ENCODE assay signal across 8 cellular contexts in genomic region chr19:36030264-36031148, GRCh38. TPM values are rescaled to one million over a fixed set of nuclear protein-coding genes. Genes with fewer than 3 reads are reported as not detected.
DNase-seq lines count a peak whose midpoint lies in the region; ATAC-seq, FAIRE-seq and TF ChIP-seq lines count a peak whose summit lies in the region.
"Had no signal": no experiment of that assay in that cellular context is flagged by ENCODE, and none has a peak within 500 bp of the region (broad histone marks: within the 10 kb centered on the region; RNA-seq: fewer than 3 reads in every experiment).

No MANE protein-coding gene starts in this region.

- 95% methylated on average over 8 of the region's 8 CpGs for WGBS in GM12878 (ENCODE audit: insufficient coverage, insufficient replicate concordance, low lambda C conversion rate, missing lambda C conversion rate)
- 81 to 86% (median 85%) methylated on average over 8 of the region's 8 CpGs for WGBS in small intestine, 3 donors

- CTCF ChIA-PET in GM12878 (lab: Yijun Ruan, JAX) = interaction anchor here (0.6 to 1.2 kb wide), 2 partner anchors 30 to 522 kb away, joined by 3 to 4 read pairs; no protein-coding TSS in a partner anchor

- peaks cover 23% of the 10 kb centered on the region for H3K36me3 Mint-ChIP-seq in osteocyte (ENCODE audit: unreplicated experiment)

- in situ Hi-C loops in GM12878 (cut with MboI) = no loop called here

- POLR2A ChIA-PET in GM12878 (lab: Charles Lee) = no interaction called here

- FAIRE-seq in GM12878 (lab: Jason Lieb, UNC) = peak; percentile 38
- no peak for FAIRE-seq in small intestine (lab: Jason Lieb, UNC)

- intact Hi-C loops in GM12878 (cut with micrococcal nuclease; ENCODE audit: unreplicated experiment) = no loop called here

- H3K79me2 ChIP-seq in GM12878 (ENCODE audit: control insufficient read depth, insufficient read depth, low read length) = no peaks in the 10 kb centered on the region

- H3K4me1 ChIP-seq in GM12878 (ENCODE audit: control insufficient read depth, insufficient read depth, low read length) (no peaks in the 10 kb centered on the region), small intestine (ENCODE audit: control insufficient read depth in 2 of 2, insufficient read depth in 1 of 2, low read depth in 1 of 2, low read length in 1 of 2) (peaks cover 0 to 2% of the 10 kb centered on the region in 2 donors)

- no peak overlapping the region for H3K4me3 ChIP-seq in GM12878
- H3K4me3 ChIP-seq in small intestine (ENCODE audit: low read depth in 1 of 2, low read length in 2 of 2) = no peak overlapping the region

- peaks cover 22% of the 10 kb centered on the region for H3K4me1 Mint-ChIP-seq in osteocyte (ENCODE audit: unreplicated experiment)

- H3K9me3 ChIP-seq in GM12878 (replicated peaks; ENCODE audit: control insufficient read depth, insufficient read depth, low read length) = no peaks in the 10 kb centered on the region
- H3K9me3 ChIP-seq in small intestine (ENCODE audit: control insufficient read depth, low read depth) = no peaks in the 10 kb centered on the region

- H3K4me2 ChIP-seq in GM12878 (ENCODE audit: control insufficient read depth, insufficient read depth) = no peak overlapping the region

- H3K27me3 Mint-ChIP-seq in osteocyte (ENCODE audit: unreplicated experiment) = no peaks in the 10 kb centered on the region
- H3K27me3 Mint-ChIP-seq: B cell had no signal

- no peak for TF ChIP-seq EP300 in GM12878 (IDR thresholded peaks at IDR 0.05; ENCODE audit: borderline replicate concordance in 1 of 2, control insufficient read depth in 1 of 2, low read depth in 2 of 2, low read length in 2 of 2)

- H3K27ac Mint-ChIP-seq in osteocyte (ENCODE audit: unreplicated experiment) = no peak overlapping the region
- H3K27ac Mint-ChIP-seq: B cell had no signal

- TF ChIP-seq POLR2A in GM12878 (IDR thresholded peaks at IDR 0.05; ENCODE audit: low read depth, low read length) = no peak

- H4K20me1 ChIP-seq in GM12878 (ENCODE audit: control insufficient read depth, insufficient read depth) = no peaks in the 10 kb centered on the region

- H3K27ac ChIP-seq in GM12878 (ENCODE audit: control insufficient read depth, insufficient read depth) (no peak overlapping the region), small intestine (ENCODE audit: low read depth in 1 of 2, low read length in 1 of 2) (no peak overlapping the region)

- H3K9ac ChIP-seq in GM12878 (ENCODE audit: control insufficient read depth, insufficient read depth, low read length) = no peak overlapping the region

- H3K36me3 ChIP-seq in GM12878 (ENCODE audit: control insufficient read depth in 2 of 2, insufficient read depth in 2 of 2, low read length in 1 of 2) (no peaks in the 10 kb centered on the region; a peak in 2 of 4 replicates), small intestine (ENCODE audit: control insufficient read depth in 2 of 2, insufficient read depth in 2 of 2, low read length in 2 of 2) (no peaks in the 10 kb centered on the region)

- ATAC-seq in GM12878 = peak; percentile 74

- H3K4me3 Mint-ChIP-seq in osteocyte (ENCODE audit: unreplicated experiment) = peak overlapping the region; percentile 36
- H3K4me3 Mint-ChIP-seq: B cell had no signal

- RAD21 ChIA-PET in GM12878 (lab: Charles Lee; ENCODE audit: unreplicated experiment) = no interaction called here

- DNase-seq in NCI-H446 treated with DMSO at 0.1 percent for 48 hours (lab: John Stamatoyannopoulos, UW) (peak; percentile 1), NCI-H446 (lab: John Stamatoyannopoulos, UW) (no peak), GM12878 (ENCODE audit: low read depth, low spot score) (peak; percentile 23), osteocyte (ENCODE audit: extremely low spot score, unreplicated experiment) (no peak), small intestine (no peak), germinal center (ENCODE audit: low spot score) (no peak)
- DNase-seq: NCI-H1105 treated with DMSO at 0.1 percent for 48 hours had no signal

- no peaks in the 10 kb centered on the region for H3K27me3 ChIP-seq in GM12878 (replicated peaks in 1 of 2; ENCODE audit: control insufficient read depth in 2 of 2, insufficient read depth in 2 of 2, low read length in 1 of 2)
- no peaks in the 10 kb centered on the region for H3K27me3 ChIP-seq in small intestine (ENCODE audit: control insufficient read depth in 2 of 2, insufficient read depth in 2 of 2, low read length in 2 of 2)

- H2AFZ ChIP-seq in GM12878 (ENCODE audit: control insufficient read depth, low read depth, low read length) = no peak overlapping the region

- H3K9me3 Mint-ChIP-seq in osteocyte (ENCODE audit: unreplicated experiment) = no peaks in the 10 kb centered on the region

- TF ChIP-seq CTCF in GM12878 (IDR thresholded peaks at IDR 0.05 in 2 of 3, conservative IDR thresholded peaks at IDR 0.05 in 1 of 3; ENCODE audit: control insufficient read depth in 2 of 3, extremely low read depth in 1 of 3, insufficient read depth in 1 of 3, low read depth in 3 of 3, low read length in 3 of 3) = peak in 1 of 3 experiments; percentile 26; a peak in 1 of 6 replicates
- TF ChIP-seq CTCF in osteocyte (IDR thresholded peaks at IDR 0.05) = no peak

- TF ChIP-seq RAD21 in GM12878 (IDR thresholded peaks at IDR 0.05; ENCODE audit: insufficient read depth, low read depth, low read length) = peak; percentile 21; the same call in 1 of the 2 replicates

- BruUV-seq in GM12878 (replicated peaks; lab: Mats Ljungman, UMichigan) = no TSS peak

- SMC1A ChIA-PET in GM12878 (lab: Charles Lee; ENCODE audit: uncharacterized antibody, unreplicated experiment) = interaction anchor here (0.7 to 1.0 kb wide), 2 partner anchors 32 to 85 kb away, joined by 3 read pairs; partner anchors contain the start of genes POLR2I and TBCB

RNA-seq across cellular contexts. Expression of gene CLIP3, which starts 2.2 kb away (rescaled TPM):
- 1.0 and 1.1 TPM in 2 replicates for total RNA-seq in GM12878 (2013; cell fraction: nucleolus; rRNA removed)
- total RNA-seq in GM12878 (2014; rRNA removed) (0.34 and 1.9 TPM in 2 replicates), GM12878 (2014; rRNA removed; fragmentation: Illumina TruSeq; extraction: Trizol) (0.14 and 0.27 TPM in 2 replicates), GM12878 (2021) (0.59 and 0.69 TPM in 2 replicates), osteocyte (72.8 and 78.3 TPM in 2 replicates)
- 0.89 TPM for polyA plus RNA-seq in GM12878 (2011; ENCODE audit: low read depth)
- polyA plus RNA-seq in GM12878 (2011; rRNA removed) (0.30 and 0.45 TPM in 2 replicates), GM12878 (2014; fragmentation: Illumina TruSeq; extraction: Trizol) (0.47 and 0.86 TPM in 2 replicates), GM12878 (2014; fragmentation: Nextera tagmentation; extraction: Ambion mirVana) (under 1 TPM in 1 of 2 experiments, not detected in 1; 0.09 TPM), GM12878 (2014; rRNA removed) (0.27 and 0.33 TPM in 2 replicates), GM12878 (2016; fragmentation: Nextera tagmentation; extraction: Ambion mirVana) (1 to 10 TPM; 1.9 to 2.7 TPM), small intestine (1 to 10 TPM in 2 of 3 donors, under 1 TPM in 1; 0.45 to 7.5 (median 1.9) TPM)
- polyA plus RNA-seq in GM12878 (2011; cell fraction: cytosol; rRNA removed) = 0.24 and 0.57 TPM in 2 replicates
- 2.9 and 3.7 TPM in 2 replicates for polyA plus RNA-seq in GM12878 (2011; cell fraction: nucleus; rRNA removed)
- 1.8 and 1.9 TPM in 2 replicates for polyA plus RNA-seq in GM12878 (2012)
- polyA minus RNA-seq in GM12878 (2011; rRNA and poly(A)+ RNA removed) = 0.51 and 1.7 TPM in 2 replicates
- polyA minus RNA-seq in GM12878 (2011; cell fraction: cytosol; rRNA and poly(A)+ RNA removed) = not detected in 2 replicates
- 1.1 and 2.3 TPM in 2 replicates for polyA minus RNA-seq in GM12878 (2011; cell fraction: nucleus; rRNA and poly(A)+ RNA removed)

RNA-seq across cellular contexts. Expression of gene ALKBH6, which starts 16.5 kb away (rescaled TPM):
- total RNA-seq in GM12878 (2013; cell fraction: nucleolus; rRNA removed) = 23.5 and 26.3 TPM in 2 replicates
- 37.1 and 42.5 TPM in 2 replicates for total RNA-seq in GM12878 (2014; rRNA removed)
- total RNA-seq in GM12878 (2014; rRNA removed; fragmentation: Illumina TruSeq; extraction: Trizol) = 22.0 and 22.7 TPM in 2 replicates
- 31.4 and 32.0 TPM in 2 replicates for total RNA-seq in GM12878 (2021)
- 32.0 TPM for polyA plus RNA-seq in GM12878 (2011; ENCODE audit: low read depth)
- 30.5 and 40.9 TPM in 2 replicates for polyA plus RNA-seq in GM12878 (2011; rRNA removed)
- polyA plus RNA-seq in GM12878 (2011; cell fraction: cytosol; rRNA removed) = 37.2 and 50.9 TPM in 2 replicates
- 91.3 and 99.2 TPM in 2 replicates for polyA plus RNA-seq in GM12878 (2011; cell fraction: nucleus; rRNA removed)
- polyA plus RNA-seq in GM12878 (2012) = 37.8 and 42.7 TPM in 2 replicates
- 31.5 and 37.2 TPM in 2 replicates for polyA plus RNA-seq in GM12878 (2014; fragmentation: Illumina TruSeq; extraction: Trizol)
- 1 to 10 TPM; 1.2 to 1.6 TPM for polyA plus RNA-seq in GM12878 (2014; fragmentation: Nextera tagmentation; extraction: Ambion mirVana)
- 54.8 and 56.5 TPM in 2 replicates for polyA plus RNA-seq in GM12878 (2014; rRNA removed)
- 10 to 100 TPM; 35.2 to 41.8 TPM for polyA plus RNA-seq in GM12878 (2016; fragmentation: Nextera tagmentation; extraction: Ambion mirVana)
- polyA minus RNA-seq in GM12878 (2011; rRNA and poly(A)+ RNA removed) = 7.6 and 15.2 TPM in 2 replicates
- polyA minus RNA-seq in GM12878 (2011; cell fraction: cytosol; rRNA and poly(A)+ RNA removed) = 7.6 and 9.1 TPM in 2 replicates
- 11.8 and 22.0 TPM in 2 replicates for polyA minus RNA-seq in GM12878 (2011; cell fraction: nucleus; rRNA and poly(A)+ RNA removed)
- total RNA-seq in osteocyte = 13.0 and 16.0 TPM in 2 replicates
- polyA plus RNA-seq in small intestine = 10 to 100 TPM; 14.3 to 19.7 (median 15.1) TPM

RNA-seq across cellular contexts. Expression of gene SYNE4, which starts 21.9 kb away (rescaled TPM):
- total RNA-seq in GM12878 (2013; cell fraction: nucleolus; rRNA removed) = 1.1 and 2.2 TPM in 2 replicates
- 0.68 and 0.87 TPM in 2 replicates for total RNA-seq in GM12878 (2014; rRNA removed)
- 0.09 and 0.76 TPM in 2 replicates for total RNA-seq in GM12878 (2014; rRNA removed; fragmentation: Illumina TruSeq; extraction: Trizol)
- 0.72 and 1.2 TPM in 2 replicates for total RNA-seq in GM12878 (2021)
- 0.47 TPM for polyA plus RNA-seq in GM12878 (2011; ENCODE audit: low read depth)
- 0.90 and 1.1 TPM in 2 replicates for polyA plus RNA-seq in GM12878 (2011; rRNA removed)
- 0.73 and 1.2 TPM in 2 replicates for polyA plus RNA-seq in GM12878 (2011; cell fraction: cytosol; rRNA removed)
- 7.5 and 7.7 TPM in 2 replicates for polyA plus RNA-seq in GM12878 (2011; cell fraction: nucleus; rRNA removed)
- polyA plus RNA-seq in GM12878 (2012) = 1.1 and 1.3 TPM in 2 replicates
- polyA plus RNA-seq in GM12878 (2014; fragmentation: Illumina TruSeq; extraction: Trizol) = 0.68 and 0.93 TPM in 2 replicates
- polyA plus RNA-seq in GM12878 (2014; fragmentation: Nextera tagmentation; extraction: Ambion mirVana) = under 1 TPM; 0.35 to 0.69 TPM
- polyA plus RNA-seq in GM12878 (2014; rRNA removed) = 0.72 and 1.2 TPM in 2 replicates
- polyA plus RNA-seq in GM12878 (2016; fragmentation: Nextera tagmentation; extraction: Ambion mirVana) = under 1 TPM; 0.71 to 0.81 TPM
- 0.29 and 1.1 TPM in 2 replicates for polyA minus RNA-seq in GM12878 (2011; rRNA and poly(A)+ RNA removed)
- polyA minus RNA-seq in GM12878 (2011; cell fraction: cytosol; rRNA and poly(A)+ RNA removed) = not detected in 2 replicates
- polyA minus RNA-seq in GM12878 (2011; cell fraction: nucleus; rRNA and poly(A)+ RNA removed) = 0.85 and 1.8 TPM in 2 replicates
- total RNA-seq in osteocyte = 0.55 TPM in 1 of 2 replicates, not detected in the other
- polyA plus RNA-seq in small intestine = 1 to 10 TPM; 3.0 to 4.1 (median 3.4) TPM

RNA-seq across cellular contexts. Expression of gene THAP8, which starts 23.6 kb away (rescaled TPM):
- 1.5 and 3.0 TPM in 2 replicates for total RNA-seq in GM12878 (2013; cell fraction: nucleolus; rRNA removed)
- total RNA-seq in GM12878 (2014; rRNA removed) = 1.6 and 4.4 TPM in 2 replicates
- 0.40 and 0.41 TPM in 2 replicates for total RNA-seq in GM12878 (2014; rRNA removed; fragmentation: Illumina TruSeq; extraction: Trizol)
- 1.7 and 2.4 TPM in 2 replicates for total RNA-seq in GM12878 (2021)
- polyA plus RNA-seq in GM12878 (2011; ENCODE audit: low read depth) = 0.96 TPM
- 1.8 and 2.8 TPM in 2 replicates for polyA plus RNA-seq in GM12878 (2011; rRNA removed)
- polyA plus RNA-seq in GM12878 (2011; cell fraction: cytosol; rRNA removed) = 3.3 and 5.6 TPM in 2 replicates
- polyA plus RNA-seq in GM12878 (2011; cell fraction: nucleus; rRNA removed) = 4.9 and 5.2 TPM in 2 replicates
- polyA plus RNA-seq in GM12878 (2012) = 2.6 and 3.9 TPM in 2 replicates
- polyA plus RNA-seq in GM12878 (2014; fragmentation: Illumina TruSeq; extraction: Trizol) = 0.55 and 0.91 TPM in 2 replicates
- under 1 TPM; 0.24 to 0.35 TPM for polyA plus RNA-seq in GM12878 (2014; fragmentation: Nextera tagmentation; extraction: Ambion mirVana)
- polyA plus RNA-seq in GM12878 (2014; rRNA removed) = 3.6 TPM in 2 replicates
- polyA plus RNA-seq in GM12878 (2016; fragmentation: Nextera tagmentation; extraction: Ambion mirVana) = 1 to 10 TPM; 4.2 TPM
- polyA minus RNA-seq in GM12878 (2011; rRNA and poly(A)+ RNA removed) = 1.8 and 4.2 TPM in 2 replicates
- polyA minus RNA-seq in GM12878 (2011; cell fraction: cytosol; rRNA and poly(A)+ RNA removed) = 1.5 and 4.8 TPM in 2 replicates
- polyA minus RNA-seq in GM12878 (2011; cell fraction: nucleus; rRNA and poly(A)+ RNA removed) = 2.4 and 3.1 TPM in 2 replicates
- 7.3 and 8.0 TPM in 2 replicates for total RNA-seq in osteocyte
- polyA plus RNA-seq in small intestine = 1 to 10 TPM; 5.3 to 6.9 (median 6.2) TPM

RNA-seq across cellular contexts. Expression of gene WDR62, which starts 24.2 kb away (rescaled TPM):
- 18.7 and 21.8 TPM in 2 replicates for total RNA-seq in GM12878 (2013; cell fraction: nucleolus; rRNA removed)
- total RNA-seq in GM12878 (2014; rRNA removed) (12.4 and 14.2 TPM in 2 replicates), GM12878 (2014; rRNA removed; fragmentation: Illumina TruSeq; extraction: Trizol) (6.1 and 6.2 TPM in 2 replicates), GM12878 (2021) (18.1 and 20.1 TPM in 2 replicates), osteocyte (4.6 and 4.9 TPM in 2 replicates)
- 3.2 TPM for polyA plus RNA-seq in GM12878 (2011; ENCODE audit: low read depth)
- polyA plus RNA-seq in GM12878 (2011; rRNA removed) (3.4 and 7.6 TPM in 2 replicates), GM12878 (2014; fragmentation: Illumina TruSeq; extraction: Trizol) (4.6 and 7.6 TPM in 2 replicates), GM12878 (2014; fragmentation: Nextera tagmentation; extraction: Ambion mirVana) (under 1 TPM; 0.08 to 0.49 TPM), GM12878 (2014; rRNA removed) (15.3 and 19.6 TPM in 2 replicates), GM12878 (2016; fragmentation: Nextera tagmentation; extraction: Ambion mirVana) (10 to 100 TPM; 19.8 to 20.6 TPM), small intestine (1 to 10 TPM in 1 of 3 donors, under 1 TPM in 2; 0.22 to 5.0 (median 0.54) TPM)
- 7.7 and 9.8 TPM in 2 replicates for polyA plus RNA-seq in GM12878 (2011; cell fraction: cytosol; rRNA removed)
- 43.0 and 67.8 TPM in 2 replicates for polyA plus RNA-seq in GM12878 (2011; cell fraction: nucleus; rRNA removed)
- 5.1 and 5.6 TPM in 2 replicates for polyA plus RNA-seq in GM12878 (2012)
- polyA minus RNA-seq in GM12878 (2011; rRNA and poly(A)+ RNA removed) = 16.0 and 18.4 TPM in 2 replicates
- polyA minus RNA-seq in GM12878 (2011; cell fraction: cytosol; rRNA and poly(A)+ RNA removed) = 6.9 and 9.5 TPM in 2 replicates
- 16.4 and 30.7 TPM in 2 replicates for polyA minus RNA-seq in GM12878 (2011; cell fraction: nucleus; rRNA and poly(A)+ RNA removed)

Comparison
In these comparisons a context has a peak if more than half of its experiments do, and no peak if none do; other contexts are left out.
1. DNase-seq: peak in NCI-H446 treated with DMSO at 0.1 percent for 48 hours (single experiment) and GM12878 (single experiment); none in NCI-H446 (0 of 2), osteocyte (single experiment), small intestine (single experiment) and germinal center (single experiment).
2. RNA of gene CLIP3, which starts 2.2 kb away (total RNA-seq): 72.8 to 78.3 TPM in osteocyte; 0.14 to 1.9 TPM in GM12878; every median in the first group is over 10 times any median in the second.